11 cellular contexts compared by ENCODE assay signal in the genomic region with DNA sequence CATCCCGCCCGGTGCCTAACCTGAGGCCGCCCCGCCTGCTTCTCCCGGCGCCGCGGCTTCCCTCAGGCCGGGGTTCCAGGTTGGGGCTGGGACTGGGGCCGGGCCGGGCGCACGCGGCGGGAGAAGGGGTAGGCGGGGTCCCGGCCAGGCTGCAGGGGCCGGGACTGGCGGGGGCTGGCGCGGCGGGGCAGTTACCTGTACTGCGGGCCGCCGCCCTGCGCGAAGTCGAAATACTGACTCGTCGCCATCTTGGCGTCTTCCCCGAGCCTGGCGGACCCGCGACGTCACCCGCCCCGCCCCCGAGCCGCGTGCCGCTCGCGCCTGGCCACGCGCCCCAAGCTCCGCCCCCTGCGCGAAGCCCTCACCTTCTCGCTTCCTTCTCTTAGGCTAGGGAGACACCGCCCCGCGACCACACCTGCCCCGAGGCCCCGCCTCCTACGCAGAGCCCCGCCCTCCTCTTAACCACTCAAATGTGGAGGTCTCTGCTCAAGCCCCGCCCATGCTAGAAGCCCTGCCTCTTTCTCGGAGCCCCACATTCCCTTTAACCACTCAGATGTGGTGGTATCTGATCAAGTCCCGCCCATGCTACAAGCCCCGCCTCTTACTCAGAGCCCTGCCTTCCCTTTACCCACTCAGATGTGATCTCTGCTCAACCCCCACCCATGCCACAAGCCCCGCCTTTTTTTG. TPM values are rescaled to one million over a fixed set of nuclear protein-coding genes. Genes with fewer than 3 reads are reported as not detected.
DNase-seq lines count a peak whose midpoint lies in the region; ATAC-seq and TF ChIP-seq lines count a peak whose summit lies in the region.
"Had no signal": no experiment of that assay in that cellular context is flagged by ENCODE, and none has a peak within 500 bp of the region (broad histone marks: within the 10 kb centered on the region; RNA-seq: fewer than 3 reads in every experiment).

A gene (minus strand): TSS at position 269 of the 687 bp plus-strand sequence. CDS start 21 bp downstream, at position 248.

- CTCF ChIA-PET in SK-N-SH (lab: Yijun Ruan, JAX), result no interaction called here

- peak within 1 kb of the TSS; percentile 9 for H3K4me3 Mint-ChIP-seq in activated T-cell treated with anti-CD3 and anti-CD28 coated beads, Interleukin-2, amount 50 U/mL, for 24 hours
- peak within 1 kb of the TSS; percentile 51 to 71 (median 64) for H3K4me3 Mint-ChIP-seq in immature natural killer cell

- H3K9me3 ChIP-seq in SK-N-SH (no peaks in the 10 kb centered on the region), testis (no peaks in the 10 kb centered on the region), psoas muscle (no peaks in the 10 kb centered on the region)
- H3K9me3 ChIP-seq: pancreas had no signal

- intact Hi-C loops in testis (cut with DNase I; ENCODE audit: low total_unique reads) (no loop called here), psoas muscle (cut with DNase I) (loop anchor here in 1 of 2 donors (10.0 kb wide), 1 partner anchor 356 kb away; a partner anchor contains a TSS)

- H3K79me2 ChIP-seq in SK-N-SH (ENCODE audit: insufficient read depth), result no peaks in the 10 kb centered on the region

- H3K4me2 ChIP-seq in SK-N-SH, result no peak within 1 kb of the TSS

- in situ Hi-C loops in GM13976 (cut with MboI; ENCODE audit: low sequenced_read_pairs, unreplicated experiment), result no loop called here

- TF ChIP-seq CTCF in SK-N-SH (IDR thresholded peaks at IDR 0.05) (no peak), testis (IDR thresholded peaks at IDR 0.05) (no peak), GM13976 (IDR thresholded peaks at IDR 0.05; ENCODE audit: borderline replicate concordance, control extremely low read depth, extremely low read depth, insufficient read depth, missing control alignments) (no peak), psoas muscle (IDR thresholded peaks at IDR 0.05) (no peak)

- H3F3A ChIP-seq in SK-N-SH (replicated peaks; ENCODE audit: insufficient read depth), result no peaks in the 10 kb centered on the region

- H3K27ac ChIP-seq in SK-N-SH (ENCODE audit: low read depth in 2 of 2, low read length in 1 of 2) (no peak within 1 kb of the TSS), testis (no peak within 1 kb of the TSS), psoas muscle (no peak within 1 kb of the TSS)
- H3K27ac ChIP-seq: pancreas, VCaP had no signal

- H3K27ac Mint-ChIP-seq in activated T-cell treated with anti-CD3 and anti-CD28 coated beads, Interleukin-2, amount 50 U/mL, for 24 hours, result no peak within 1 kb of the TSS
- no peak within 1 kb of the TSS for H3K27ac Mint-ChIP-seq in immature natural killer cell

- TF ChIP-seq RAD21 in SK-N-SH (IDR thresholded peaks at IDR 0.05; ENCODE audit: low read length), result no peak

- peaks cover 10% of the 10 kb centered on the region for H3K4me1 Mint-ChIP-seq in activated T-cell treated with anti-CD3 and anti-CD28 coated beads, Interleukin-2, amount 50 U/mL, for 24 hours (ENCODE audit: low read depth)
- peaks cover 6 to 17% of the 10 kb centered on the region in 2 donors for H3K4me1 Mint-ChIP-seq in immature natural killer cell

- H3K4me1 ChIP-seq in SK-N-SH (ENCODE audit: control insufficient read depth in 1 of 2, insufficient read depth in 2 of 2, low read depth in 1 of 2, low read length in 1 of 2) (no peaks in the 10 kb centered on the region; a peak in 1 of 4 replicates), testis (no peaks in the 10 kb centered on the region), psoas muscle (no peaks in the 10 kb centered on the region)
- H3K4me1 ChIP-seq: pancreas had no signal

- DNase-seq in SK-N-SH (peak; percentile 86), immature natural killer cell (peak in 2 of 3 donors; percentile 21 to 22), testis (peak; percentile 85), GM13976 (ENCODE audit: low spot score) (no peak), amniotic stem cell (lab: John Stamatoyannopoulos, UW) (no peak), psoas muscle (no peak)
- peak; percentile 52 for DNase-seq in activated T-cell treated with anti-CD3 and anti-CD28 coated beads, Interleukin-2, amount 50 U/mL, for 24 hours
- DNase-seq: pancreas had no signal

- no peaks in the 10 kb centered on the region for H3K36me3 Mint-ChIP-seq in activated T-cell treated with anti-CD3 and anti-CD28 coated beads, Interleukin-2, amount 50 U/mL, for 24 hours (ENCODE audit: low read depth)
- peaks cover 0 to 4% (median 0%) of the 10 kb centered on the region in 3 donors for H3K36me3 Mint-ChIP-seq in immature natural killer cell

- H3K27me3 Mint-ChIP-seq in activated T-cell treated with anti-CD3 and anti-CD28 coated beads, Interleukin-2, amount 50 U/mL, for 24 hours, result peaks cover 46% of the 10 kb centered on the region
- peaks cover 12 to 30% (median 20%) of the 10 kb centered on the region in 3 donors for H3K27me3 Mint-ChIP-seq in immature natural killer cell (ENCODE audit: low read depth in 3 of 3)

- H3K27me3 ChIP-seq in SK-N-SH (ENCODE audit: insufficient read depth) (peaks cover 26% of the 10 kb centered on the region; the same call in 1 of the 2 replicates), testis (no peaks in the 10 kb centered on the region), psoas muscle (ENCODE audit: insufficient read depth in 3 of 3, low read length in 2 of 3) (peaks cover 0 to 61% (median 26%) of the 10 kb centered on the region in 3 donors)

- peaks cover 6% of the 10 kb centered on the region for H3K9me3 Mint-ChIP-seq in activated T-cell treated with anti-CD3 and anti-CD28 coated beads, Interleukin-2, amount 50 U/mL, for 24 hours
- peaks cover 0 to 2% (median under 1%) of the 10 kb centered on the region in 6 donors for H3K9me3 Mint-ChIP-seq in immature natural killer cell

- WGBS in SK-N-SH (ENCODE audit: low lambda C conversion rate), result 68% methylated on average over 6 of the region's 62 CpGs
- 6 to 10% methylated on average over 14 to 61 of the region's 62 CpGs for WGBS in testis, 2 donors
- WGBS in psoas muscle, 3 donors, result 7 to 10% (median 7%) methylated on average over 31 to 62 of the region's 62 CpGs

- no peak within 1 kb of the TSS for H3K4me3 ChIP-seq in SK-N-SH (ENCODE audit: low read depth in 2 of 2, low read length in 1 of 2)
- H3K4me3 ChIP-seq in testis, result peak within 1 kb of the TSS; percentile 54 to 61
- no peak within 1 kb of the TSS for H3K4me3 ChIP-seq in psoas muscle

- H2AFZ ChIP-seq in SK-N-SH (ENCODE audit: low read depth), result no peak within 1 kb of the TSS

- H3K36me3 ChIP-seq in SK-N-SH (replicated peaks in 1 of 2; ENCODE audit: control insufficient read depth in 1 of 2, insufficient read depth in 2 of 2, low read length in 1 of 2) (no peaks in the 10 kb centered on the region), testis (ENCODE audit: low read depth, missing control alignments) (no peaks in the 10 kb centered on the region), psoas muscle (ENCODE audit: insufficient read depth in 1 of 2, low read depth in 1 of 2) (no peaks in the 10 kb centered on the region)
- H3K36me3 ChIP-seq: pancreas had no signal

- H4K20me1 ChIP-seq in SK-N-SH (ENCODE audit: insufficient read depth), result no peaks in the 10 kb centered on the region

- TF ChIP-seq EP300 in SK-N-SH (IDR thresholded peaks at IDR 0.05; ENCODE audit: borderline replicate concordance in 1 of 2, low read depth in 1 of 2, low read length in 1 of 2), result no peak

- no peak for TF ChIP-seq POLR2A in testis (IDR thresholded peaks at IDR 0.05)

- POLR2A ChIA-PET in SK-N-SH (lab: Yijun Ruan, JAX), result interaction anchor here (0.7 kb wide), 1 partner anchor 324 kb away, joined by 3 read pairs; no protein-coding TSS in a partner anchor

- no peak within 1 kb of the TSS for H3K9ac ChIP-seq in SK-N-SH

- H3K9me2 ChIP-seq in SK-N-SH, result no peaks in the 10 kb centered on the region

- ATAC-seq in SK-N-SH treated with all-trans-retinoic acid at 6 μM for 48 hours, result no peak; the same call in 2 of the 3 replicates
- no peak for ATAC-seq in psoas muscle

TF ChIP-seq in SK-N-SH, 30 proteins besides CTCF, POLR2A, EP300 and RAD21:
- TF ChIP-seq, protein P1, sequence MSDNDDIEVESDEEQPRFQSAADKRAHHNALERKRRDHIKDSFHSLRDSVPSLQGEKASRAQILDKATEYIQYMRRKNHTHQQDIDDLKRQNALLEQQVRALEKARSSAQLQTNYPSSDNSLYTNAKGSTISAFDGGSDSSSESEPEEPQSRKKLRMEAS (IDR thresholded peaks at IDR 0.05; ENCODE audit: low read depth), result peak; percentile 36; the same call in 1 of the 2 replicates
- TF ChIP-seq JUND (IDR thresholded peaks at IDR 0.05), result no peak

TF ChIP-seq in SK-N-SH treated with all-trans-retinoic acid at 6 μM for 48 hours, 23 proteins besides CTCF, POLR2A, EP300 and RAD21 (continues in another document):
- TF ChIP-seq ZC3H10 (CRISPR knock-in tag; IDR thresholded peaks at IDR 0.05) (no peak), SNAI2 (CRISPR knock-in tag; IDR thresholded peaks at IDR 0.05) (no peak), RARB (CRISPR knock-in tag; IDR thresholded peaks at IDR 0.05) (no peak)
- TF ChIP-seq, protein P2, sequence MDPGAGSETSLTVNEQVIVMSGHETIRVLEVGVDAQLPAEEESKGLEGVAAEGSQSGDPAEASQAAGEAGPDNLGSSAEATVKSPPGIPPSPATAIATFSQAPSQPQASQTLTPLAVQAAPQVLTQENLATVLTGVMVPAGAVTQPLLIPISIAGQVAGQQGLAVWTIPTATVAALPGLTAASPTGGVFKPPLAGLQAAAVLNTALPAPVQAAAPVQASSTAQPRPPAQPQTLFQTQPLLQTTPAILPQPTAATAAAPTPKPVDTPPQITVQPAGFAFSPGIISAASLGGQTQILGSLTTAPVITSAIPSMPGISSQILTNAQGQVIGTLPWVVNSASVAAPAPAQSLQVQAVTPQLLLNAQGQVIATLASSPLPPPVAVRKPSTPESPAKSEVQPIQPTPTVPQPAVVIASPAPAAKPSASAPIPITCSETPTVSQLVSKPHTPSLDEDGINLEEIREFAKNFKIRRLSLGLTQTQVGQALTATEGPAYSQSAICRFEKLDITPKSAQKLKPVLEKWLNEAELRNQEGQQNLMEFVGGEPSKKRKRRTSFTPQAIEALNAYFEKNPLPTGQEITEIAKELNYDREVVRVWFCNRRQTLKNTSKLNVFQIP (CRISPR knock-in tag; IDR thresholded peaks at IDR 0.05; ENCODE audit: borderline replicate concordance, low read depth), result no peak

RNA-seq across cellular contexts. Expression of the gene that starts here (rescaled TPM):
- 0.18 and 0.44 TPM in 2 replicates for polyA plus RNA-seq in SK-N-SH (2012; rRNA removed)
- 0.06 and 0.64 TPM in 2 replicates for polyA plus RNA-seq in SK-N-SH (2012; cell fraction: cytosol; rRNA removed)
- polyA plus RNA-seq in SK-N-SH (2012; cell fraction: nucleus; rRNA removed), result 0.55 and 1.3 TPM in 2 replicates
- 1 to 10 TPM; 2.1 to 5.4 (median 3.1) TPM for polyA plus RNA-seq in immature natural killer cell
- total RNA-seq in testis, result 10 to 100 TPM; 23.4 to 34.1 TPM
- 35.0 TPM for polyA plus RNA-seq in testis (ENCODE audit: insufficient read depth, low read depth, low replicate concordance)
- total RNA-seq in psoas muscle, result not detected
- polyA plus RNA-seq in psoas muscle, result not detected
- total RNA-seq: epithelial cell of proximal tubule had no signal

Comparison
In these comparisons a context has a peak if more than half of its experiments do, and no peak if none do; other contexts are left out.
1. RNA of the gene that starts here (total RNA-seq): 23.4 to 34.1 TPM in testis; not detected in psoas muscle; every median in the first group is over 10 times any median in the second.
2. DNase-seq: peak in SK-N-SH (single experiment), activated T-cell treated with anti-CD3 and anti-CD28 coated beads, Interleukin-2, amount 50 U/mL, for 24 hours (single experiment), immature natural killer cell (2 of 3) and testis (single experiment); none in GM13976 (single experiment), amniotic stem cell (single experiment) and psoas muscle (0 of 2).
3. H3K4me3 ChIP-seq: peak in testis (2 of 2); none in SK-N-SH (0 of 2) and psoas muscle (single experiment).